In the genomic region with DNA sequence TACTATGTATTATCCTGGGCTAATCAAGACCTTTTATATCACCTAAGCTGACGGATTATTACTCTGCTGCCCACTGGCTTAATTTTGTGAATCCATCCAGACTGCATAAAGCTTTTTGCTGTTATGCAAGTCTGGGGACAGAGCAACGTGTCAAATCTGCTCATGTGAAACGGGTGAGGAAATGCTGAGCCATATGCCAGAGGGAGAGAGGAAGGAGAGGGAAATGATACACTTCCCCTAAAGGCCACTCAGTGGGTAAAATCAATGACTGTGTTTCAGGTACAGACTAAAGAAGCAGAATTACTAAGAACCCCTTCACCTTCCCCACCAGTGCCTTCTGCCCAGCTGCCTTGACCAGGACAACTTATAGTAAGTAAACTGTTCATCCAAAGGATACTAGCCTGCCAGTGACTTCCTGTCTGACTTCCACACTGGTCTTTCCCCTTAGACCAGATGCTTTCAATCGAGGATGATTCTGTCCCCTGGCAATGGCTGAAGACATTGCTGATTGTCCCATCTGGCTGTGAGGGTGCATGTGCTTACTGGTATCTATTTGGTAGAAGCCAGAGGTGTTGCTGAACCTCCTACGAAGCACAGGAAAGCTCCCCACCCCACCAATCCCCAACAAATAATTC, we compare ENCODE assay signal across 11 cellular contexts. TPM values are rescaled to one million over a fixed set of nuclear protein-coding genes. Genes with fewer than 3 reads are reported as not detected.
DNase-seq lines count a peak whose midpoint lies in the region; ATAC-seq and TF ChIP-seq lines count a peak whose summit lies in the region.
"Had no signal": no experiment of that assay in that cellular context is flagged by ENCODE, and none has a peak within 500 bp of the region (broad histone marks: within the 10 kb centered on the region; RNA-seq: fewer than 3 reads in every experiment).

No MANE protein-coding gene starts in this region.

- peaks cover 26% of the 10 kb centered on the region for H3K4me1 Mint-ChIP-seq in CD4-positive, alpha-beta T cell (ENCODE audit: low read depth)
- peaks cover 46% of the 10 kb centered on the region for H3K4me1 Mint-ChIP-seq in activated naive CD8-positive, alpha-beta T cell (ENCODE audit: low read depth)
- peaks cover 4 to 46% (median 16%) of the 10 kb centered on the region in 4 donors for H3K4me1 Mint-ChIP-seq in naive thymus-derived CD8-positive, alpha-beta T cell

- H3K27me3 ChIP-seq in CD4-positive, alpha-beta T cell (ENCODE audit: control insufficient read depth, insufficient read depth, low read length), result no peaks in the 10 kb centered on the region

- TF ChIP-seq CTCF in CD4-positive, alpha-beta T cell (IDR thresholded peaks at IDR 0.05), result no peak

- no peak overlapping the region for H3K27ac ChIP-seq in CD4-positive, alpha-beta T cell (ENCODE audit: low read depth, low read length)

- peak; percentile 47 for TF ChIP-seq POLR2A in GM19193 (IDR thresholded peaks at IDR 0.05; ENCODE audit: extremely low read depth, insufficient read depth, insufficient read length)

- intact Hi-C loops in CD4-positive, alpha-beta T cell (cut with DNase I, micrococcal nuclease), result no loop called here

- POLR2A ChIA-PET in CD4-positive, alpha-beta T cell (lab: Charles Lee), result interaction anchor here (1.5 to 1.6 kb wide), 3 partner anchors 9 to 43 kb away, joined by 3 to 5 read pairs (median 3); a partner anchor contains a TSS
- POLR2A ChIA-PET in naive thymus-derived CD8-positive, alpha-beta T cell (lab: Charles Lee), result no interaction called here

- no peak overlapping the region for H3K4me3 Mint-ChIP-seq in CD4-positive, alpha-beta T cell
- H3K4me3 Mint-ChIP-seq in activated naive CD8-positive, alpha-beta T cell, result no peak overlapping the region
- no peak overlapping the region for H3K4me3 Mint-ChIP-seq in naive thymus-derived CD8-positive, alpha-beta T cell

- DNase-seq in CD4-positive, alpha-beta T cell, result no peak
- no peak for DNase-seq in naive thymus-derived CD8-positive, alpha-beta T cell
- DNase-seq in NCI-H2227 treated with DMSO at 0.1 percent for 48 hours (lab: John Stamatoyannopoulos, UW), result no peak
- DNase-seq: activated T-cell treated with anti-CD3 and anti-CD28 coated beads, Interleukin-2, amount 50 U/mL, for 48 hours; central memory CD4-positive, alpha-beta T cell; stimulated activated naive CD4-positive, alpha-beta T cell treated with Interleukin-2 at 50 U/mL for 16 hours had no signal

- no peak for ATAC-seq in CD4-positive, alpha-beta T cell (ENCODE audit: poor library complexity)
- ATAC-seq in naive thymus-derived CD8-positive, alpha-beta T cell, result no peak
- no peak for ATAC-seq in HG03025 (IDR thresholded peaks at IDR 0.05; ENCODE audit: low FRiP score, unreplicated experiment)
- no peak for ATAC-seq in HG03095 (IDR thresholded peaks at IDR 0.05; ENCODE audit: unreplicated experiment)
- ATAC-seq: Panc1 had no signal

- no peaks in the 10 kb centered on the region for H3K9me3 Mint-ChIP-seq in CD4-positive, alpha-beta T cell
- H3K9me3 Mint-ChIP-seq in activated naive CD8-positive, alpha-beta T cell (ENCODE audit: low read depth), result no peaks in the 10 kb centered on the region
- no peaks in the 10 kb centered on the region for H3K9me3 Mint-ChIP-seq in naive thymus-derived CD8-positive, alpha-beta T cell

- CTCF ChIA-PET in CD4-positive, alpha-beta T cell (lab: Charles Lee), result no interaction called here

- no peaks in the 10 kb centered on the region for H3K9me3 ChIP-seq in CD4-positive, alpha-beta T cell (ENCODE audit: control insufficient read depth, low read length)

- H3K27me3 Mint-ChIP-seq in CD4-positive, alpha-beta T cell, result no peaks in the 10 kb centered on the region
- no peaks in the 10 kb centered on the region for H3K27me3 Mint-ChIP-seq in activated naive CD8-positive, alpha-beta T cell
- H3K27me3 Mint-ChIP-seq in naive thymus-derived CD8-positive, alpha-beta T cell, result no peaks in the 10 kb centered on the region

- peaks cover 97% of the 10 kb centered on the region for H3K36me3 Mint-ChIP-seq in CD4-positive, alpha-beta T cell (ENCODE audit: low read depth)
- H3K36me3 Mint-ChIP-seq in activated naive CD8-positive, alpha-beta T cell, result peaks cover 17% of the 10 kb centered on the region
- peaks cover 15 to 93% (median 40%) of the 10 kb centered on the region in 3 donors for H3K36me3 Mint-ChIP-seq in naive thymus-derived CD8-positive, alpha-beta T cell

- peak overlapping the region; percentile 58 for H3K27ac Mint-ChIP-seq in CD4-positive, alpha-beta T cell
- peak overlapping the region; percentile 87 for H3K27ac Mint-ChIP-seq in activated naive CD8-positive, alpha-beta T cell
- peak overlapping the region; percentile 43 to 85 (median 78) for H3K27ac Mint-ChIP-seq in naive thymus-derived CD8-positive, alpha-beta T cell

RNA-seq across cellular contexts. Expression of a gene that starts 43.0 kb away (rescaled TPM):
- total RNA-seq in CD4-positive, alpha-beta T cell, result 10 to 100 TPM; 56.6 to 57.8 TPM
- 10 to 100 TPM; 62.8 to 74.9 TPM for total RNA-seq in naive thymus-derived CD8-positive, alpha-beta T cell
- 100 to 1,000 TPM; 154 to 231 (median 217) TPM for polyA plus RNA-seq in naive thymus-derived CD8-positive, alpha-beta T cell
